ENCODE assay signal across 10 cellular contexts in genomic region chr6:142821860-142822259, GRCh38.
DNase-seq lines count a peak whose midpoint lies in the region; ATAC-seq and TF ChIP-seq lines count a peak whose summit lies in the region.
"Had no signal": no experiment of that assay in that cellular context is flagged by ENCODE, and none has a peak within 500 bp of the region (broad histone marks: within the 10 kb centered on the region; RNA-seq: fewer than 3 reads in every experiment).

No MANE protein-coding gene starts in this region.

- H3K9me1 ChIP-seq in IMR-90 (ENCODE audit: insufficient read depth, low read length): peaks cover 4% of the 10 kb centered on the region; the same call in 1 of the 2 replicates

- no peak for TF ChIP-seq RAD21 in IMR-90 (IDR thresholded peaks at IDR 0.05; ENCODE audit: low read length)

- H2BK5ac ChIP-seq in IMR-90 (ENCODE audit: low read depth, low read length, poor library complexity, severe bottlenecking) (peak overlapping the region; percentile 5), trophoblast cell (ENCODE audit: low read depth, low read length, poor library complexity) (no peak overlapping the region)

- no TSS peak for BruUV-seq in IMR-90 (replicated peaks; lab: Mats Ljungman, UMichigan)

- CTCF ChIA-PET in IMR-90 (lab: Yijun Ruan, JAX): interaction anchor here (1.1 kb wide), 1 partner anchor 76 kb away, joined by 3 read pairs; no protein-coding TSS in a partner anchor

- no peaks in the 10 kb centered on the region for H3K9me3 ChIP-seq in DOHH2 (ENCODE audit: control insufficient read depth, insufficient read depth, low read length)
- H3K9me3 ChIP-seq in IMR-90 (ENCODE audit: control insufficient read depth, insufficient read depth, low read length): no peaks in the 10 kb centered on the region
- no peaks in the 10 kb centered on the region for H3K9me3 ChIP-seq in trophoblast cell (ENCODE audit: insufficient read depth, low read depth, low read length)

- H3K14ac ChIP-seq in IMR-90 (replicated peaks; ENCODE audit: low read depth, low read length): no peak overlapping the region; the same call in 1 of the 2 replicates
- no peak overlapping the region for H3K14ac ChIP-seq in trophoblast cell (ENCODE audit: low read length)

- POLR2A ChIA-PET in IMR-90 (lab: Charles Lee; ENCODE audit: unreplicated experiment): no interaction called here

- H4K5ac ChIP-seq in IMR-90 (ENCODE audit: low read depth, low read length): 0 out of 2 replicates have a peak overlapping the region, but pooled peaks have one; percentile 48

- no peak overlapping the region for H4K8ac ChIP-seq in IMR-90 (ENCODE audit: low read depth in 2 of 2, low read length in 2 of 2)
- H4K8ac ChIP-seq in trophoblast cell (ENCODE audit: low read depth, low read length): no peak overlapping the region

- peaks cover 11% of the 10 kb centered on the region for H3K36me3 Mint-ChIP-seq in natural killer cell treated with Interleukin-12 subunit alpha and Interleukin-12 subunit beta and Interleukin-15 and Interleukin-18, amount 100 ng/mL, for 72 hours

- H3K56ac ChIP-seq in IMR-90 (ENCODE audit: extremely low read depth, insufficient read depth, low read length): no peak overlapping the region

- H3K4me1 Mint-ChIP-seq in natural killer cell treated with Interleukin-12 subunit alpha and Interleukin-12 subunit beta and Interleukin-15 and Interleukin-18, amount 100 ng/mL, for 72 hours (ENCODE audit: low read depth in 2 of 2): peaks cover 54 to 55% of the 10 kb centered on the region in 2 donors

- in situ Hi-C loops in IMR-90 (cut with MboI; ENCODE audit: low sequenced_read_pairs): no loop called here

- H4K20me1 ChIP-seq in DOHH2 (ENCODE audit: control insufficient read depth, insufficient read depth, low read depth, low read length) (no peaks in the 10 kb centered on the region), IMR-90 (ENCODE audit: insufficient read depth, low read length) (no peaks in the 10 kb centered on the region)

- ATAC-seq in IMR-90 (ENCODE audit: low read depth): no peak
- ATAC-seq in natural killer cell treated with Interleukin-12 subunit alpha and Interleukin-12 subunit beta and Interleukin-15 and Interleukin-18, amount 100 ng/mL, for 72 hours: no peak

- no peaks in the 10 kb centered on the region for H3K27me3 Mint-ChIP-seq in natural killer cell treated with Interleukin-12 subunit alpha and Interleukin-12 subunit beta and Interleukin-15 and Interleukin-18, amount 100 ng/mL, for 72 hours
- H3K27me3 Mint-ChIP-seq: type B pancreatic cell had no signal

- no peak overlapping the region for H2BK20ac ChIP-seq in IMR-90 (ENCODE audit: low read depth, low read length)

- no peaks in the 10 kb centered on the region for H3K9me3 Mint-ChIP-seq in natural killer cell treated with Interleukin-12 subunit alpha and Interleukin-12 subunit beta and Interleukin-15 and Interleukin-18, amount 100 ng/mL, for 72 hours
- H3K9me3 Mint-ChIP-seq: type B pancreatic cell had no signal

- H3K4me3 ChIP-seq in DOHH2 (ENCODE audit: low read length) (no peak overlapping the region), IMR-90 (ENCODE audit: insufficient read depth, low read depth, low read length) (no peak overlapping the region), trophoblast cell (ENCODE audit: low read depth, low read length) (no peak overlapping the region)

- no peak for TF ChIP-seq POLR2A in IMR-90 (IDR thresholded peaks at IDR 0.05; ENCODE audit: low read depth, low read length)

- H3K4me1 ChIP-seq in DOHH2 (ENCODE audit: control insufficient read depth, low read length) (peaks cover 44% of the 10 kb centered on the region), IMR-90 (ENCODE audit: control insufficient read depth, insufficient read depth, low read length) (peaks cover 15% of the 10 kb centered on the region), trophoblast cell (ENCODE audit: control insufficient read depth in 1 of 2, insufficient read depth in 2 of 2, low read length in 2 of 2) (peaks cover 2 to 10% of the 10 kb centered on the region in 2 experiments)

- H2AFZ ChIP-seq in IMR-90 (replicated peaks; ENCODE audit: low read length, poor library complexity) (no peak overlapping the region), trophoblast cell (ENCODE audit: insufficient read depth, low read length, poor library complexity) (no peak overlapping the region)

- H3F3A ChIP-seq in DOHH2 (ENCODE audit: control insufficient read depth, insufficient read depth): peaks cover 14% of the 10 kb centered on the region

- H4K91ac ChIP-seq in IMR-90 (ENCODE audit: insufficient read depth, low read depth, low read length) (no peak overlapping the region), trophoblast cell (ENCODE audit: low read depth, low read length) (no peak overlapping the region)

- peak overlapping the region; percentile 96 to 98 for H3K27ac Mint-ChIP-seq in natural killer cell treated with Interleukin-12 subunit alpha and Interleukin-12 subunit beta and Interleukin-15 and Interleukin-18, amount 100 ng/mL, for 72 hours

- WGBS in IMR-90 (ENCODE audit: extremely low coverage in 2 of 2, insufficient read length in 1 of 2), 2 experiments: 60% methylated on average over 1 of the region's 4 CpGs; no CpG with 5 or more reads in 1 of the 2 experiments
- no CpG with 5 or more reads among the region's 4 CpGs for WGBS in trophoblast cell (ENCODE audit: extremely low coverage, insufficient coverage, insufficient read length)

- H3K4me3 Mint-ChIP-seq in natural killer cell treated with Interleukin-12 subunit alpha and Interleukin-12 subunit beta and Interleukin-15 and Interleukin-18, amount 100 ng/mL, for 72 hours: peak overlapping the region; percentile 27
- H3K4me3 Mint-ChIP-seq: type B pancreatic cell had no signal

- H3K79me2 ChIP-seq in DOHH2 (ENCODE audit: control insufficient read depth, low read length) (peaks cover 23% of the 10 kb centered on the region), trophoblast cell (ENCODE audit: control insufficient read depth, insufficient read depth, low read length, poor library complexity) (no peaks in the 10 kb centered on the region)

- H3K18ac ChIP-seq in IMR-90 (ENCODE audit: low read depth, low read length) (no peak overlapping the region), trophoblast cell (ENCODE audit: low read length) (no peak overlapping the region)

- H2BK120ac ChIP-seq in IMR-90 (ENCODE audit: low read depth, low read length) (no peak overlapping the region), trophoblast cell (ENCODE audit: insufficient read depth, low read length, poor library complexity) (no peak overlapping the region)

- no peak overlapping the region for H3K9ac ChIP-seq in IMR-90 (ENCODE audit: low read depth, low read length)
- no peak overlapping the region for H3K9ac ChIP-seq in trophoblast cell (ENCODE audit: low read length)

- H3K4ac ChIP-seq in IMR-90 (ENCODE audit: low read depth, low read length) (no peak overlapping the region), trophoblast cell (ENCODE audit: low read depth, low read length) (no peak overlapping the region)

- no peak overlapping the region for H2BK12ac ChIP-seq in trophoblast cell (ENCODE audit: low read length)

- H3K9me2 ChIP-seq in DOHH2 (replicated peaks; ENCODE audit: control insufficient read depth, low read length): no peaks in the 10 kb centered on the region

- H3K79me1 ChIP-seq in IMR-90 (ENCODE audit: low read depth in 1 of 2, low read length in 2 of 2) (peaks cover 32 to 49% of the 10 kb centered on the region in 2 experiments), trophoblast cell (ENCODE audit: low read length) (no peaks in the 10 kb centered on the region)

- H3K27me3 ChIP-seq in DOHH2 (ENCODE audit: control insufficient read depth, low read length) (no peaks in the 10 kb centered on the region), IMR-90 (ENCODE audit: control insufficient read depth, insufficient read depth, low read length) (no peaks in the 10 kb centered on the region), trophoblast cell (ENCODE audit: insufficient read depth, low read length) (no peaks in the 10 kb centered on the region)

- 0 out of 2 replicates have a peak overlapping the region, but pooled peaks have one; percentile 15 for H2AK5ac ChIP-seq in IMR-90 (ENCODE audit: low read depth, low read length)
- no peak overlapping the region for H2AK5ac ChIP-seq in trophoblast cell (ENCODE audit: low read length)

- H3K4me2 ChIP-seq in DOHH2 (ENCODE audit: low read length): peak overlapping the region; percentile 9; the same call in 1 of the 2 replicates
- no peak overlapping the region for H3K4me2 ChIP-seq in IMR-90 (ENCODE audit: low read depth, low read length)
- no peak overlapping the region for H3K4me2 ChIP-seq in trophoblast cell (ENCODE audit: low read length)

- H3K27ac ChIP-seq in DOHH2 (ENCODE audit: low read depth, low read length) (no peak overlapping the region), IMR-90 (ENCODE audit: insufficient read depth, low read length) (no peak overlapping the region), trophoblast cell (ENCODE audit: low read depth, low read length) (no peak overlapping the region)

- no peak overlapping the region for H4K12ac ChIP-seq in trophoblast cell (ENCODE audit: low read depth, low read length)

- no peak overlapping the region for H2AK9ac ChIP-seq in IMR-90 (replicated peaks; ENCODE audit: low read depth, low read length, poor library complexity)

- H3K23ac ChIP-seq in IMR-90 (ENCODE audit: low read depth, low read length): no peak overlapping the region
- H3K23ac ChIP-seq in trophoblast cell (ENCODE audit: low read length): no peak overlapping the region

- TF ChIP-seq CTCF in DOHH2 (IDR thresholded peaks at IDR 0.05; ENCODE audit: low read depth, low read length, poor library complexity, severe bottlenecking) (no peak), IMR-90 (conservative IDR thresholded peaks at IDR 0.05; ENCODE audit: low read depth, low read length) (no peak)

- DNase-seq in IMR-90: no peak
- peak; percentile 39 for DNase-seq in astrocyte of the hippocampus (ENCODE audit: low read depth, low spot score)
- DNase-seq in natural killer cell treated with Interleukin-12 subunit alpha and Interleukin-12 subunit beta and Interleukin-15 and Interleukin-18, amount 100 ng/mL, for 72 hours (ENCODE audit: low spot score): no peak
- no peak for DNase-seq in EL
- no peak for DNase-seq in kidney glomerular epithelial cell (lab: John Stamatoyannopoulos, UW)
- no peak for DNase-seq in trophoblast cell
- DNase-seq in stimulated activated naive CD4-positive, alpha-beta T cell treated with Interleukin-2 at 50 U/mL for 16 hours (lab: John Stamatoyannopoulos, UW): no peak
- DNase-seq: SHP77 treated with DMSO at 0.1 percent for 48 hours had no signal

- H3K36me3 ChIP-seq in DOHH2 (ENCODE audit: control insufficient read depth, low read length) (peaks cover 14% of the 10 kb centered on the region), IMR-90 (ENCODE audit: control insufficient read depth, insufficient read depth, low read length) (peaks cover 2% of the 10 kb centered on the region; the same call in 1 of the 2 replicates), trophoblast cell (ENCODE audit: control insufficient read depth in 1 of 2, insufficient read depth in 2 of 2, low read length in 2 of 2) (no peaks in the 10 kb centered on the region)

- dilution Hi-C loops in IMR-90 (cut with HindIII; ENCODE audit: low sequenced_read_pairs, unreplicated experiment): no loop called here

- 0 out of 3 replicates have a peak overlapping the region, but pooled peaks have one; percentile 21 for H2BK15ac ChIP-seq in IMR-90 (ENCODE audit: low read depth, low read length)

- intact Hi-C loops in IMR-90 (cut with micrococcal nuclease): no loop called here

TF ChIP-seq in IMR-90, 13 proteins besides CTCF, POLR2A, EP300 and RAD21 (continues in another document):
- TF ChIP-seq NFE2L2 (IDR thresholded peaks at IDR 0.05; ENCODE audit: low read depth, low read length): no peak
